Comparison of ENCODE assay signal across 1 cellular context in the genomic region with DNA sequence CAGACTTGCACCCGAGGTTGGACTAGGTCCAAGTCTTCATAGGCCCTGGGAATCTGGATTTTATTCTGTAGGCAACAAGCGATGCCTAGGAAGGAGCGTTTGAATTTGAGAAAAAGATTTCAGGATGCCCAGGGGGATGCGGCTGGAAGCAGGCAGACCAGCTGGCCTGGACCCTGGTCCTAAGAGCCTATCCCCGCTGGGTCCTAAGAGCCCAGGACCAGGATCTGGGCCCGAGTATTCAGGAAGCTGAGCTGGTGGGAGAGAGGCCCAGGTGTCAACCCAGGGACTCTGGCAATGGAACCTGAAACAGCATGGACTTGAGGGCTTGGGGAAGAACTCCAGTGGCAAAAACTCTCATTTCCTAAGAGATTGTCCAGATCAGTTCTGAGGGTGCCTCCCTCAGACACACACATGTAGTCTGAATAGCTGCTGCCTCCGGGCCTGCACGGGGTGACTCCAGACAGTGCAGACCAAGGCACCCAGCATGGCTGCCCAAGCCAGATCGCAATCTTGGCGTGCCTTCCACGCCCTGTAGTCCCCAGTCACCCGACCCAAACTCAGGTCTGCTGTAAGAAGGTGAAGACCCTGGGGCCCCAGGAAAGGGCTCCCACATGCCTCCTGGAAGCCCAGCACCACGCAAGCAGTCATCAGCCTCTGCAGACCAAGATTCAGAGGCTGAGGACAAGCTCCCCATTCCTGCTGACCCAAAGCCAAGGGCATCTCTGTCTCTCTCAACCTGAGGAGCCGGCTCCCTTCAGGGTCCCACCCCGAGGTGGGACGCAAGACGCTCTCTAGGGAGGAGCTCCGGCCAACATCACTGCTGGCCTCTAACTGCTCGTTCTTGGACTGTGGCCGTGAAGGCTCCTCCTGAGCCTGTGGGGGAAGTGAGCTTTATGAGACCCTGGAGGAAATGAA.
TF ChIP-seq lines count a peak whose summit lies in the region.

No MANE protein-coding gene starts in this region.

TF ChIP-seq in HepG2, 621 proteins besides CTCF, POLR2A, EP300 and RAD21 (continued from another document and continues in another):
- TF ChIP-seq, protein P1, sequence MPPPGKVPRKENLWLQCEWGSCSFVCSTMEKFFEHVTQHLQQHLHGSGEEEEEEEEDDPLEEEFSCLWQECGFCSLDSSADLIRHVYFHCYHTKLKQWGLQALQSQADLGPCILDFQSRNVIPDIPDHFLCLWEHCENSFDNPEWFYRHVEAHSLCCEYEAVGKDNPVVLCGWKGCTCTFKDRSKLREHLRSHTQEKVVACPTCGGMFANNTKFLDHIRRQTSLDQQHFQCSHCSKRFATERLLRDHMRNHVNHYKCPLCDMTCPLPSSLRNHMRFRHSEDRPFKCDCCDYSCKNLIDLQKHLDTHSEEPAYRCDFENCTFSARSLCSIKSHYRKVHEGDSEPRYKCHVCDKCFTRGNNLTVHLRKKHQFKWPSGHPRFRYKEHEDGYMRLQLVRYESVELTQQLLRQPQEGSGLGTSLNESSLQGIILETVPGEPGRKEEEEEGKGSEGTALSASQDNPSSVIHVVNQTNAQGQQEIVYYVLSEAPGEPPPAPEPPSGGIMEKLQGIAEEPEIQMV (CRISPR knock-in tag; IDR thresholded peaks at IDR 0.05; ENCODE audit: low read depth) = no peak
- TF ChIP-seq SMARCE1 (IDR thresholded peaks at IDR 0.05; ENCODE audit: borderline replicate concordance) = no peak
- no peak for TF ChIP-seq ESRRA (CRISPR knock-in tag; IDR thresholded peaks at IDR 0.05; ENCODE audit: low read depth)
- TF ChIP-seq, protein P2, sequence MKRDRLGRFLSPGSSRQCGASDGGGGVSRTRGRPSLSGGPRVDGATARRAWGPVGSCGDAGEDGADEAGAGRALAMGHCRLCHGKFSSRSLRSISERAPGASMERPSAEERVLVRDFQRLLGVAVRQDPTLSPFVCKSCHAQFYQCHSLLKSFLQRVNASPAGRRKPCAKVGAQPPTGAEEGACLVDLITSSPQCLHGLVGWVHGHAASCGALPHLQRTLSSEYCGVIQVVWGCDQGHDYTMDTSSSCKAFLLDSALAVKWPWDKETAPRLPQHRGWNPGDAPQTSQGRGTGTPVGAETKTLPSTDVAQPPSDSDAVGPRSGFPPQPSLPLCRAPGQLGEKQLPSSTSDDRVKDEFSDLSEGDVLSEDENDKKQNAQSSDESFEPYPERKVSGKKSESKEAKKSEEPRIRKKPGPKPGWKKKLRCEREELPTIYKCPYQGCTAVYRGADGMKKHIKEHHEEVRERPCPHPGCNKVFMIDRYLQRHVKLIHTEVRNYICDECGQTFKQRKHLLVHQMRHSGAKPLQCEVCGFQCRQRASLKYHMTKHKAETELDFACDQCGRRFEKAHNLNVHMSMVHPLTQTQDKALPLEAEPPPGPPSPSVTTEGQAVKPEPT (CRISPR knock-in tag; IDR thresholded peaks at IDR 0.05; ENCODE audit: low read depth) = 0 out of 2 replicates have a peak, but pooled peaks have one; percentile 27
- no peak for TF ChIP-seq ZNF350 (CRISPR knock-in tag; IDR thresholded peaks at IDR 0.05; ENCODE audit: borderline replicate concordance, low read depth)
- TF ChIP-seq, protein P3, sequence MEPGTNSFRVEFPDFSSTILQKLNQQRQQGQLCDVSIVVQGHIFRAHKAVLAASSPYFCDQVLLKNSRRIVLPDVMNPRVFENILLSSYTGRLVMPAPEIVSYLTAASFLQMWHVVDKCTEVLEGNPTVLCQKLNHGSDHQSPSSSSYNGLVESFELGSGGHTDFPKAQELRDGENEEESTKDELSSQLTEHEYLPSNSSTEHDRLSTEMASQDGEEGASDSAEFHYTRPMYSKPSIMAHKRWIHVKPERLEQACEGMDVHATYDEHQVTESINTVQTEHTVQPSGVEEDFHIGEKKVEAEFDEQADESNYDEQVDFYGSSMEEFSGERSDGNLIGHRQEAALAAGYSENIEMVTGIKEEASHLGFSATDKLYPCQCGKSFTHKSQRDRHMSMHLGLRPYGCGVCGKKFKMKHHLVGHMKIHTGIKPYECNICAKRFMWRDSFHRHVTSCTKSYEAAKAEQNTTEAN (CRISPR knock-in tag; conservative IDR thresholded peaks at IDR 0.05) = no peak
- TF ChIP-seq, protein P4, sequence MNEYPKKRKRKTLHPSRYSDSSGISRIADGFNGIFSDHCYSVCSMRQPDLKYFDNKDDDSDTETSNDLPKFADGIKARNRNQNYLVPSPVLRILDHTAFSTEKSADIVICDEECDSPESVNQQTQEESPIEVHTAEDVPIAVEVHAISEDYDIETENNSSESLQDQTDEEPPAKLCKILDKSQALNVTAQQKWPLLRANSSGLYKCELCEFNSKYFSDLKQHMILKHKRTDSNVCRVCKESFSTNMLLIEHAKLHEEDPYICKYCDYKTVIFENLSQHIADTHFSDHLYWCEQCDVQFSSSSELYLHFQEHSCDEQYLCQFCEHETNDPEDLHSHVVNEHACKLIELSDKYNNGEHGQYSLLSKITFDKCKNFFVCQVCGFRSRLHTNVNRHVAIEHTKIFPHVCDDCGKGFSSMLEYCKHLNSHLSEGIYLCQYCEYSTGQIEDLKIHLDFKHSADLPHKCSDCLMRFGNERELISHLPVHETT (CRISPR knock-in tag; conservative IDR thresholded peaks at IDR 0.05) = no peak
- 0 out of 2 replicates have a peak, but pooled peaks have one; percentile 39 for TF ChIP-seq ZNF761 (CRISPR knock-in tag; conservative IDR thresholded peaks at IDR 0.05)
- TF ChIP-seq, protein P5, sequence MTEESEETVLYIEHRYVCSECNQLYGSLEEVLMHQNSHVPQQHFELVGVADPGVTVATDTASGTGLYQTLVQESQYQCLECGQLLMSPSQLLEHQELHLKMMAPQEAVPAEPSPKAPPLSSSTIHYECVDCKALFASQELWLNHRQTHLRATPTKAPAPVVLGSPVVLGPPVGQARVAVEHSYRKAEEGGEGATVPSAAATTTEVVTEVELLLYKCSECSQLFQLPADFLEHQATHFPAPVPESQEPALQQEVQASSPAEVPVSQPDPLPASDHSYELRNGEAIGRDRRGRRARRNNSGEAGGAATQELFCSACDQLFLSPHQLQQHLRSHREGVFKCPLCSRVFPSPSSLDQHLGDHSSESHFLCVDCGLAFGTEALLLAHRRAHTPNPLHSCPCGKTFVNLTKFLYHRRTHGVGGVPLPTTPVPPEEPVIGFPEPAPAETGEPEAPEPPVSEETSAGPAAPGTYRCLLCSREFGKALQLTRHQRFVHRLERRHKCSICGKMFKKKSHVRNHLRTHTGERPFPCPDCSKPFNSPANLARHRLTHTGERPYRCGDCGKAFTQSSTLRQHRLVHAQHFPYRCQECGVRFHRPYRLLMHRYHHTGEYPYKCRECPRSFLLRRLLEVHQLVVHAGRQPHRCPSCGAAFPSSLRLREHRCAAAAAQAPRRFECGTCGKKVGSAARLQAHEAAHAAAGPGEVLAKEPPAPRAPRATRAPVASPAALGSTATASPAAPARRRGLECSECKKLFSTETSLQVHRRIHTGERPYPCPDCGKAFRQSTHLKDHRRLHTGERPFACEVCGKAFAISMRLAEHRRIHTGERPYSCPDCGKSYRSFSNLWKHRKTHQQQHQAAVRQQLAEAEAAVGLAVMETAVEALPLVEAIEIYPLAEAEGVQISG (CRISPR knock-in tag; IDR thresholded peaks at IDR 0.05) = no peak
- TF ChIP-seq PHF20 (CRISPR knock-in tag; IDR thresholded peaks at IDR 0.05) = no peak
- TF ChIP-seq CHCHD3 (CRISPR knock-in tag; IDR thresholded peaks at IDR 0.05) = no peak
- no peak for TF ChIP-seq ZNF44 (CRISPR knock-in tag; IDR thresholded peaks at IDR 0.05)
- no peak for TF ChIP-seq FOXC1 (CRISPR knock-in tag; IDR thresholded peaks at IDR 0.05; ENCODE audit: borderline replicate concordance)
- TF ChIP-seq, protein P6, sequence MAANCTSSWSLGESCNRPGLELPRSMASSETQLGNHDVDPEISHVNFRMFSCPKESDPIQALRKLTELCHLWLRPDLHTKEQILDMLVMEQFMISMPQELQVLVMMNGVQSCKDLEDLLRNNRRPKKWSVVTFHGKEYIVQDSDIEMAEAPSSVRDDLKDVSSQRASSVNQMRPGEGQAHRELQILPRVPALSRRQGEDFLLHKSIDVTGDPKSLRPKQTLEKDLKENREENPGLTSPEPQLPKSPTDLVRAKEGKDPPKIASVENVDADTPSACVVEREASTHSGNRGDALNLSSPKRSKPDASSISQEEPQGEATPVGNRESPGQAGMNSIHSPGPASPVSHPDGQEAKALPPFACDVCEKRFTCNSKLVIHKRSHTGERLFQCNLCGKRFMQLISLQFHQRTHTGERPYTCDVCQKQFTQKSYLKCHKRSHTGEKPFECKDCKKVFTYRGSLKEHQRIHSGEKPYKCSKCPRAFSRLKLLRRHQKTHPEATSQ (CRISPR knock-in tag; IDR thresholded peaks at IDR 0.05; ENCODE audit: borderline replicate concordance) = no peak
- TF ChIP-seq, protein P7, sequence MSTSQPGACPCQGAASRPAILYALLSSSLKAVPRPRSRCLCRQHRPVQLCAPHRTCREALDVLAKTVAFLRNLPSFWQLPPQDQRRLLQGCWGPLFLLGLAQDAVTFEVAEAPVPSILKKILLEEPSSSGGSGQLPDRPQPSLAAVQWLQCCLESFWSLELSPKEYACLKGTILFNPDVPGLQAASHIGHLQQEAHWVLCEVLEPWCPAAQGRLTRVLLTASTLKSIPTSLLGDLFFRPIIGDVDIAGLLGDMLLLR (CRISPR knock-in tag; IDR thresholded peaks at IDR 0.05) = 0 out of 2 replicates have a peak, but pooled peaks have one; percentile 43
- no peak for TF ChIP-seq REXO4 (CRISPR knock-in tag; IDR thresholded peaks at IDR 0.05; ENCODE audit: borderline replicate concordance)
- TF ChIP-seq, protein P8, sequence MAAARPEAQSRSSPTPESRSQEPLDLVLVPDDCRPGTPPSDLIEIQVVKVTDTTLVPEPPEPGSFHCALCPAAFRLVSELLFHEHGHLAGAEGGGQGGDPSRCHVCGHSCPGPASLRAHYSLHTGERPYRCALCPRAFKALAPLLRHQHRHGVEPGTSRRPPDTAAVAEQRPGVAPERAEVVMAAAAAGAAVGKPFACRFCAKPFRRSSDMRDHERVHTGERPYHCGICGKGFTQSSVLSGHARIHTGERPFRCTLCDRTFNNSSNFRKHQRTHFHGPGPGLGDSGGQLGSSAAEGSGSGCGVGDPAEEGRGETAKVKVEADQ (CRISPR knock-in tag; IDR thresholded peaks at IDR 0.05; ENCODE audit: borderline replicate concordance) = no peak
- TF ChIP-seq MTF1 (CRISPR knock-in tag; IDR thresholded peaks at IDR 0.05) = no peak
- TF ChIP-seq ZNF24 (IDR thresholded peaks at IDR 0.05) = no peak
- no peak for TF ChIP-seq BRCA1 (CRISPR knock-in tag; IDR thresholded peaks at IDR 0.05)
- TF ChIP-seq ZNF451 (CRISPR knock-in tag; IDR thresholded peaks at IDR 0.05) = no peak
- TF ChIP-seq, protein P9, sequence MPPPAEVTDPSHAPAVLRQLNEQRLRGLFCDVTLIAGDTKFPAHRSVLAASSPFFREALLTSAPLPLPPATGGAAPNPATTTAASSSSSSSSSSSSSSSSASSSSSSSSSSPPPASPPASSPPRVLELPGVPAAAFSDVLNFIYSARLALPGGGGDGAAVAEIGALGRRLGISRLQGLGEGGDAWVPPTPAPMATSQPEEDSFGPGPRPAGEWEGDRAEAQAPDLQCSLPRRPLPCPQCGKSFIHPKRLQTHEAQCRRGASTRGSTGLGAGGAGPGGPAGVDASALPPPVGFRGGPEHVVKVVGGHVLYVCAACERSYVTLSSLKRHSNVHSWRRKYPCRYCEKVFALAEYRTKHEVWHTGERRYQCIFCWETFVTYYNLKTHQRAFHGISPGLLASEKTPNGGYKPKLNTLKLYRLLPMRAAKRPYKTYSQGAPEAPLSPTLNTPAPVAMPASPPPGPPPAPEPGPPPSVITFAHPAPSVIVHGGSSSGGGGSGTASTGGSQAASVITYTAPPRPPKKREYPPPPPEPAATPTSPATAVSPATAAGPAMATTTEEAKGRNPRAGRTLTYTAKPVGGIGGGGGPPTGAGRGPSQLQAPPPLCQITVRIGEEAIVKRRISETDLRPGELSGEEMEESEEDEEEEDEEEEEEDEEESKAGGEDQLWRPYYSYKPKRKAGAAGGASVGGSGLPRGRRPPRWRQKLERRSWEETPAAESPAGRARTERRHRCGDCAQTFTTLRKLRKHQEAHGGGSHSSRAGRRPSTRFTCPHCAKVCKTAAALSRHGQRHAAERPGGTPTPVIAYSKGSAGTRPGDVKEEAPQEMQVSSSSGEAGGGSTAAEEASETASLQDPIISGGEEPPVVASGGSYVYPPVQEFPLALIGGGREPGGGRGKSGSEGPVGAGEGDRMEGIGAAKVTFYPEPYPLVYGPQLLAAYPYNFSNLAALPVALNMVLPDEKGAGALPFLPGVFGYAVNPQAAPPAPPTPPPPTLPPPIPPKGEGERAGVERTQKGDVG (CRISPR knock-in tag; IDR thresholded peaks at IDR 0.05; ENCODE audit: borderline replicate concordance) = no peak
- TF ChIP-seq TARDBP (CRISPR knock-in tag; IDR thresholded peaks at IDR 0.05) = 0 out of 2 replicates have a peak, but pooled peaks have one; percentile 20
- TF ChIP-seq, protein P10, sequence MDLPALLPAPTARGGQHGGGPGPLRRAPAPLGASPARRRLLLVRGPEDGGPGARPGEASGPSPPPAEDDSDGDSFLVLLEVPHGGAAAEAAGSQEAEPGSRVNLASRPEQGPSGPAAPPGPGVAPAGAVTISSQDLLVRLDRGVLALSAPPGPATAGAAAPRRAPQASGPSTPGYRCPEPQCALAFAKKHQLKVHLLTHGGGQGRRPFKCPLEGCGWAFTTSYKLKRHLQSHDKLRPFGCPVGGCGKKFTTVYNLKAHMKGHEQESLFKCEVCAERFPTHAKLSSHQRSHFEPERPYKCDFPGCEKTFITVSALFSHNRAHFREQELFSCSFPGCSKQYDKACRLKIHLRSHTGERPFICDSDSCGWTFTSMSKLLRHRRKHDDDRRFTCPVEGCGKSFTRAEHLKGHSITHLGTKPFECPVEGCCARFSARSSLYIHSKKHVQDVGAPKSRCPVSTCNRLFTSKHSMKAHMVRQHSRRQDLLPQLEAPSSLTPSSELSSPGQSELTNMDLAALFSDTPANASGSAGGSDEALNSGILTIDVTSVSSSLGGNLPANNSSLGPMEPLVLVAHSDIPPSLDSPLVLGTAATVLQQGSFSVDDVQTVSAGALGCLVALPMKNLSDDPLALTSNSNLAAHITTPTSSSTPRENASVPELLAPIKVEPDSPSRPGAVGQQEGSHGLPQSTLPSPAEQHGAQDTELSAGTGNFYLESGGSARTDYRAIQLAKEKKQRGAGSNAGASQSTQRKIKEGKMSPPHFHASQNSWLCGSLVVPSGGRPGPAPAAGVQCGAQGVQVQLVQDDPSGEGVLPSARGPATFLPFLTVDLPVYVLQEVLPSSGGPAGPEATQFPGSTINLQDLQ (CRISPR knock-in tag; IDR thresholded peaks at IDR 0.05) = no peak
- TF ChIP-seq, protein P11, sequence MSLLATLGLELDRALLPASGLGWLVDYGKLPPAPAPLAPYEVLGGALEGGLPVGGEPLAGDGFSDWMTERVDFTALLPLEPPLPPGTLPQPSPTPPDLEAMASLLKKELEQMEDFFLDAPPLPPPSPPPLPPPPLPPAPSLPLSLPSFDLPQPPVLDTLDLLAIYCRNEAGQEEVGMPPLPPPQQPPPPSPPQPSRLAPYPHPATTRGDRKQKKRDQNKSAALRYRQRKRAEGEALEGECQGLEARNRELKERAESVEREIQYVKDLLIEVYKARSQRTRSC (CRISPR knock-in tag; IDR thresholded peaks at IDR 0.05; ENCODE audit: low read depth) = no peak
